ENCODE assay signal across 29 cellular contexts in genomic region chr3:27985369-27986035, GRCh38.
A peak's percentile ranks its signal among the peaks of the same experiment; 100 is the strongest.
DNase-seq lines count a peak whose midpoint lies in the region; ATAC-seq and TF ChIP-seq lines count a peak whose summit lies in the region.
"Had no signal": no experiment of that assay in that cellular context is flagged by ENCODE, and none has a peak within 500 bp of the region (broad histone marks: within the 10 kb centered on the region; RNA-seq: fewer than 3 reads in every experiment).

No MANE protein-coding gene starts in this region.

- no peak for ATAC-seq in stimulated activated naive CD8-positive, alpha-beta T cell treated with anti-CD3 and anti-CD28 coated beads, Interleukin-15, amount 100 ng/mL, for 72 hours
- ATAC-seq: left lobe of liver; naive thymus-derived CD8-positive, alpha-beta T cell; sciatic nerve; stimulated activated effector memory CD8-positive, alpha-beta T cell treated with anti-CD3 and anti-CD28 coated beads, Interleukin-12 subunit alpha, Interleukin-12 subunit beta, amount 100 ng/mL, for 72 hours had no signal

- no peak overlapping the region for H3K9ac ChIP-seq in GM23248
- H3K9ac ChIP-seq: parathyroid adenoma had no signal

- no peaks in the 10 kb centered on the region for H3K79me2 ChIP-seq in GM23248 (ENCODE audit: insufficient read depth)
- H3K79me2 ChIP-seq in osteoblast (ENCODE audit: insufficient read depth, low read length) = no peaks in the 10 kb centered on the region
- H3K79me2 ChIP-seq: parathyroid adenoma had no signal

- peak; percentile 74 for DNase-seq in GM23248
- peak; percentile 66 for DNase-seq in NCI-H82 treated with DMSO at 0.1 percent for 48 hours (lab: John Stamatoyannopoulos, UW; ENCODE audit: unreplicated experiment)
- DNase-seq in fibroblast of mammary gland (ENCODE audit: low read depth) = peak; percentile 79
- no peak for DNase-seq in progenitor cell of endocrine pancreas (ENCODE audit: low spot score, unreplicated experiment)
- no peak for DNase-seq in osteoblast (ENCODE audit: insufficient read length, low spot score, missing footprints)
- no peak for DNase-seq in NCI-H2107 (lab: John Stamatoyannopoulos, UW)
- DNase-seq in T-helper 2 cell treated with Interferon-gamma antibody and Interleukin-4, amounts not matched to agents 5 μg/mL and 100 μg/mL, for 36 hours (ENCODE audit: low spot score) = no peak
- DNase-seq in stimulated activated naive CD8-positive, alpha-beta T cell treated with anti-CD3 and anti-CD28 coated beads, Interleukin-15, amount 100 ng/mL, for 72 hours = no peak
- DNase-seq: activated CD8-positive, alpha-beta memory T cell treated with anti-CD3 and anti-CD28 coated beads, Interleukin-2, amount 50 U/mL, for 4 hours; activated naive CD8-positive, alpha-beta T cell treated with anti-CD3 and anti-CD28 coated beads for 36 hours; CD4-positive, alpha-beta T cell; DMS 273 treated with DMSO at 0.1 percent for 48 hours; effector CD8-positive, alpha-beta T cell; head of caudate nucleus; naive thymus-derived CD8-positive, alpha-beta T cell; NCI-H1105 treated with DMSO at 0.1 percent for 48 hours; NCI-H2081 treated with DMSO at 0.1 percent for 48 hours; NCI-H446 treated with DMSO at 0.1 percent for 48 hours; testis; uterus had no signal

- no peak for TF ChIP-seq CTCF in fibroblast of mammary gland (conservative IDR thresholded peaks at IDR 0.05; ENCODE audit: control insufficient read depth, insufficient read depth, low read depth, low read length)
- TF ChIP-seq CTCF in progenitor cell of endocrine pancreas (IDR thresholded peaks at IDR 0.05; ENCODE audit: unreplicated experiment) = no peak
- TF ChIP-seq CTCF in osteoblast (IDR thresholded peaks at IDR 0.05; ENCODE audit: extremely low read depth, low read depth, low read length) = no peak

- H3K4me2 ChIP-seq in GM23248 (ENCODE audit: unreplicated experiment) = peak overlapping the region; percentile 19
- no peak overlapping the region for H3K4me2 ChIP-seq in osteoblast (ENCODE audit: insufficient read depth, low read length)

- no peaks in the 10 kb centered on the region for H3K27me3 Mint-ChIP-seq in progenitor cell of endocrine pancreas
- H3K27me3 Mint-ChIP-seq in T-helper 2 cell treated with Interferon-gamma antibody and Interleukin-4, amounts not matched to agents 5 μg/mL and 100 μg/mL, for 36 hours (ENCODE audit: low read depth) = no peaks in the 10 kb centered on the region
- no peaks in the 10 kb centered on the region for H3K27me3 Mint-ChIP-seq in stimulated activated naive CD8-positive, alpha-beta T cell treated with anti-CD3 and anti-CD28 coated beads, Interleukin-15, amount 100 ng/mL, for 72 hours
- H3K27me3 Mint-ChIP-seq: activated naive CD8-positive, alpha-beta T cell treated with anti-CD3 and anti-CD28 coated beads for 36 hours; IgD-negative memory B cell had no signal

- no peaks in the 10 kb centered on the region for H3K9me3 Mint-ChIP-seq in progenitor cell of endocrine pancreas (ENCODE audit: low read depth)
- peaks cover 4% of the 10 kb centered on the region for H3K9me3 Mint-ChIP-seq in T-helper 2 cell treated with Interferon-gamma antibody and Interleukin-4, amounts not matched to agents 5 μg/mL and 100 μg/mL, for 36 hours
- peaks cover 12 to 16% of the 10 kb centered on the region in 2 donors for H3K9me3 Mint-ChIP-seq in stimulated activated naive CD8-positive, alpha-beta T cell treated with anti-CD3 and anti-CD28 coated beads, Interleukin-15, amount 100 ng/mL, for 72 hours
- H3K9me3 Mint-ChIP-seq: CD4-positive, alpha-beta T cell had no signal

- H3K9me3 ChIP-seq in GM23248 (ENCODE audit: low read depth) (no peaks in the 10 kb centered on the region), osteoblast (ENCODE audit: low read depth, low read length) (no peaks in the 10 kb centered on the region)
- H3K9me3 ChIP-seq: esophagus muscularis mucosa, testis, uterus had no signal

- H3K4me1 Mint-ChIP-seq in progenitor cell of endocrine pancreas (ENCODE audit: low read depth) = no peaks in the 10 kb centered on the region
- peaks cover 4% of the 10 kb centered on the region for H3K4me1 Mint-ChIP-seq in T-helper 2 cell treated with Interferon-gamma antibody and Interleukin-4, amounts not matched to agents 5 μg/mL and 100 μg/mL, for 36 hours (ENCODE audit: low read depth)
- peaks cover 6% of the 10 kb centered on the region for H3K4me1 Mint-ChIP-seq in stimulated activated naive CD8-positive, alpha-beta T cell treated with anti-CD3 and anti-CD28 coated beads, Interleukin-15, amount 100 ng/mL, for 72 hours
- H3K4me1 Mint-ChIP-seq: IgD-negative memory B cell; stimulated activated effector memory CD8-positive, alpha-beta T cell treated with anti-CD3 and anti-CD28 coated beads, Interleukin-12 subunit alpha, Interleukin-12 subunit beta, amount 100 ng/mL, for 72 hours had no signal

- H3K9me2 ChIP-seq in GM23248 (ENCODE audit: insufficient read depth) = peaks cover 11% of the 10 kb centered on the region; the same call in 1 of the 2 replicates

- H2AFZ ChIP-seq in GM23248 (peak overlapping the region; percentile 37; the same call in 1 of the 2 replicates), osteoblast (ENCODE audit: low read length) (no peak overlapping the region)
- H2AFZ ChIP-seq: parathyroid adenoma had no signal

- in situ Hi-C loops in GM23248 (cut with MboI) = no loop called here

- peak overlapping the region; percentile 40 for H3K27ac ChIP-seq in GM23248
- no peak overlapping the region for H3K27ac ChIP-seq in osteoblast (ENCODE audit: low read depth, low read length)
- H3K27ac ChIP-seq: esophagus muscularis mucosa, parathyroid adenoma, testis, uterus, VCaP had no signal

- 67 to 70% methylated on average over 4 of the region's 4 CpGs for WGBS in GM23248 (ENCODE audit: low coverage in 1 of 2, low lambda C conversion rate in 2 of 2, missing lambda C conversion rate in 2 of 2), 2 experiments

- H3K4me1 ChIP-seq in GM23248 (ENCODE audit: insufficient read depth) (peaks cover 15% of the 10 kb centered on the region), osteoblast (ENCODE audit: insufficient read depth, low read length) (no peaks in the 10 kb centered on the region)
- H3K4me1 ChIP-seq: esophagus muscularis mucosa, parathyroid adenoma, testis, uterus had no signal

- no peaks in the 10 kb centered on the region; the same call in 1 of the 2 replicates for H3F3A ChIP-seq in GM23248 (ENCODE audit: insufficient read depth)

- H4K20me1 ChIP-seq in GM23248 (ENCODE audit: insufficient read depth) = no peaks in the 10 kb centered on the region
- no peaks in the 10 kb centered on the region for H4K20me1 ChIP-seq in osteoblast (ENCODE audit: insufficient read depth, low read length)

- H3K36me3 Mint-ChIP-seq in progenitor cell of endocrine pancreas (ENCODE audit: insufficient read depth) = no peaks in the 10 kb centered on the region
- H3K36me3 Mint-ChIP-seq in T-helper 2 cell treated with Interferon-gamma antibody and Interleukin-4, amounts not matched to agents 5 μg/mL and 100 μg/mL, for 36 hours (ENCODE audit: low read depth) = no peaks in the 10 kb centered on the region
- H3K36me3 Mint-ChIP-seq: activated naive CD8-positive, alpha-beta T cell treated with anti-CD3 and anti-CD28 coated beads for 36 hours; IgD-negative memory B cell; stimulated activated effector memory CD8-positive, alpha-beta T cell treated with anti-CD3 and anti-CD28 coated beads, Interleukin-12 subunit alpha, Interleukin-12 subunit beta, amount 100 ng/mL, for 72 hours had no signal

- H3K4me3 Mint-ChIP-seq in progenitor cell of endocrine pancreas (ENCODE audit: low read depth) = no peak overlapping the region
- no peak overlapping the region for H3K4me3 Mint-ChIP-seq in T-helper 2 cell treated with Interferon-gamma antibody and Interleukin-4, amounts not matched to agents 5 μg/mL and 100 μg/mL, for 36 hours
- H3K4me3 Mint-ChIP-seq in stimulated activated naive CD8-positive, alpha-beta T cell treated with anti-CD3 and anti-CD28 coated beads, Interleukin-15, amount 100 ng/mL, for 72 hours = no peak overlapping the region
- H3K4me3 Mint-ChIP-seq: activated naive CD8-positive, alpha-beta T cell treated with anti-CD3 and anti-CD28 coated beads for 36 hours; CD4-positive, alpha-beta T cell; IgD-negative memory B cell; naive thymus-derived CD8-positive, alpha-beta T cell; stimulated activated effector memory CD8-positive, alpha-beta T cell treated with anti-CD3 and anti-CD28 coated beads, Interleukin-12 subunit alpha, Interleukin-12 subunit beta, amount 100 ng/mL, for 72 hours; T-helper 1 cell treated with Interleukin-12 subunit alpha and Interleukin-12 subunit beta and Interleukin-4 antibody, amounts not matched to agents 30 μg/mL and 1 μg/mL, for 36 hours had no signal

- H3K27me3 ChIP-seq in GM23248 (replicated peaks; ENCODE audit: insufficient read depth) (no peaks in the 10 kb centered on the region), osteoblast (ENCODE audit: insufficient read depth, low read length) (no peaks in the 10 kb centered on the region)
- H3K27me3 ChIP-seq: esophagus muscularis mucosa, testis, uterus had no signal

- H3K27ac Mint-ChIP-seq in progenitor cell of endocrine pancreas = peak overlapping the region; percentile 65
- no peak overlapping the region for H3K27ac Mint-ChIP-seq in T-helper 2 cell treated with Interferon-gamma antibody and Interleukin-4, amounts not matched to agents 5 μg/mL and 100 μg/mL, for 36 hours
- no peak overlapping the region for H3K27ac Mint-ChIP-seq in stimulated activated naive CD8-positive, alpha-beta T cell treated with anti-CD3 and anti-CD28 coated beads, Interleukin-15, amount 100 ng/mL, for 72 hours
- H3K27ac Mint-ChIP-seq: activated naive CD8-positive, alpha-beta T cell treated with anti-CD3 and anti-CD28 coated beads for 36 hours; activated T-helper 2 cell treated with anti-CD3 and anti-CD28 coated beads, Interferon-gamma antibody, Interleukin-2, Interleukin-4, amounts not matched to agents 10 μg/mL and 5 μg/mL and 100 μg/mL, durations not matched to agents 14 hours and 24 hours and 36 hours; CD4-positive, alpha-beta T cell; IgD-negative memory B cell; naive thymus-derived CD8-positive, alpha-beta T cell; stimulated activated effector memory CD8-positive, alpha-beta T cell treated with anti-CD3 and anti-CD28 coated beads, Interleukin-12 subunit alpha, Interleukin-12 subunit beta, amount 100 ng/mL, for 72 hours; T-helper 1 cell treated with Interleukin-12 subunit alpha and Interleukin-12 subunit beta and Interleukin-4 antibody, amounts not matched to agents 30 μg/mL and 1 μg/mL, for 36 hours had no signal

- H3K36me3 ChIP-seq in GM23248 (ENCODE audit: low read depth) (no peaks in the 10 kb centered on the region), osteoblast (ENCODE audit: insufficient read depth, low read length) (no peaks in the 10 kb centered on the region)
- H3K36me3 ChIP-seq: esophagus muscularis mucosa, uterus had no signal

- H3K4me3 ChIP-seq in GM23248 (no peak overlapping the region), fibroblast of mammary gland (ENCODE audit: control insufficient read depth, low read depth, low read length) (no peak overlapping the region), osteoblast (ENCODE audit: insufficient read depth, low read length) (no peak overlapping the region)
- H3K4me3 ChIP-seq: esophagus muscularis mucosa, testis, uterus had no signal

Comparison
In these comparisons a context has a peak if more than half of its experiments do, and no peak if none do; other contexts are left out.
1. DNase-seq: peak in GM23248 (single experiment), NCI-H82 treated with DMSO at 0.1 percent for 48 hours (single experiment) and fibroblast of mammary gland (single experiment); none in progenitor cell of endocrine pancreas (single experiment), osteoblast (single experiment), NCI-H2107 (single experiment), T-helper 2 cell treated with Interferon-gamma antibody and Interleukin-4, amounts not matched to agents 5 μg/mL and 100 μg/mL, for 36 hours (single experiment) and stimulated activated naive CD8-positive, alpha-beta T cell treated with anti-CD3 and anti-CD28 coated beads, Interleukin-15, amount 100 ng/mL, for 72 hours (0 of 2).